Comparison of ENCODE assay signal across 1 cellular context in the genomic region with DNA sequence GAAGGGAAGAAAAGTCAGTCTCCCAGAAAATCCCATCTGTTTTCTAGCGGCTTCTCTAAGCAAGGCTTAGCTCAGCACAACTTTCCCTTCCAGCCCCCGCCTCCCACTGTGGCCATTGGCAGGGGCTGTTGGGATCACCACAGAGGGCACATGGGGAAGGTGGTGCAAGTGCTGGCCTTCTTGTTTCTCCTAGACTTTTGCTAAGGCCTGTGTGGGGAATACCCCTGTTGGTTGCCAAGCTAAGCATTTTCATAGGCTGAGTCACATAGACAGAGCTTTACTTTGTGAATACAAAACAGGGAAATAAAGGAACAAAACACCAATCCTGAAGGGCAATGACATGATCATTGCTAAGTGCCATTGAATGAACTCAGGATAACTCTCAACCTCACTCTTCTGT.
TF ChIP-seq lines count a peak whose summit lies in the region.

No MANE protein-coding gene starts in this region.

TF ChIP-seq in HepG2, 621 proteins besides CTCF, POLR2A, EP300 and RAD21 (continued from another document):
- TF ChIP-seq, protein P1, sequence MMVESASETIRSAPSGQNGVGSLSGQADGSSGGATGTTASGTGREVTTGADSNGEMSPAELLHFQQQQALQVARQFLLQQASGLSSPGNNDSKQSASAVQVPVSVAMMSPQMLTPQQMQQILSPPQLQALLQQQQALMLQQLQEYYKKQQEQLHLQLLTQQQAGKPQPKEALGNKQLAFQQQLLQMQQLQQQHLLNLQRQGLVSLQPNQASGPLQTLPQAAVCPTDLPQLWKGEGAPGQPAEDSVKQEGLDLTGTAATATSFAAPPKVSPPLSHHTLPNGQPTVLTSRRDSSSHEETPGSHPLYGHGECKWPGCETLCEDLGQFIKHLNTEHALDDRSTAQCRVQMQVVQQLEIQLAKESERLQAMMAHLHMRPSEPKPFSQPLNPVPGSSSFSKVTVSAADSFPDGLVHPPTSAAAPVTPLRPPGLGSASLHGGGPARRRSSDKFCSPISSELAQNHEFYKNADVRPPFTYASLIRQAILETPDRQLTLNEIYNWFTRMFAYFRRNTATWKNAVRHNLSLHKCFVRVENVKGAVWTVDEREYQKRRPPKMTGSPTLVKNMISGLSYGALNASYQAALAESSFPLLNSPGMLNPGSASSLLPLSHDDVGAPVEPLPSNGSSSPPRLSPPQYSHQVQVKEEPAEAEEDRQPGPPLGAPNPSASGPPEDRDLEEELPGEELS (CRISPR knock-in tag; IDR thresholded peaks at IDR 0.05): 0 out of 2 replicates have a peak, but pooled peaks have one; percentile 14
- no peak for TF ChIP-seq SP2 (CRISPR knock-in tag; IDR thresholded peaks at IDR 0.05)
- peak; percentile 60 for TF ChIP-seq MAFF (IDR thresholded peaks at IDR 0.05; ENCODE audit: low read depth, low read length)
- TF ChIP-seq NR2F1 (CRISPR knock-in tag; IDR thresholded peaks at IDR 0.05): 0 out of 4 replicates have a peak, but pooled peaks of 1 of the 2 experiments have one; percentile 18
- TF ChIP-seq MAFK (conservative IDR thresholded peaks at IDR 0.05 in 1 of 2, IDR thresholded peaks at IDR 0.05 in 1 of 2; ENCODE audit: low read length in 2 of 2): peak; percentile 44 to 61; a peak in 3 of 4 replicates
- 0 out of 2 replicates have a peak, but pooled peaks have one; percentile 41 for TF ChIP-seq ZNF343 (CRISPR knock-in tag; IDR thresholded peaks at IDR 0.05)
- TF ChIP-seq DMAP1 (CRISPR knock-in tag; IDR thresholded peaks at IDR 0.05): no peak
- TF ChIP-seq ZBTB38 (CRISPR knock-in tag; IDR thresholded peaks at IDR 0.05): 0 out of 2 replicates have a peak, but pooled peaks have one; percentile 7
- 0 out of 2 replicates have a peak, but pooled peaks have one; percentile 11 for TF ChIP-seq ZNF710 (CRISPR knock-in tag; IDR thresholded peaks at IDR 0.05; ENCODE audit: borderline replicate concordance)
